ENCODE assay signal across 1 cellular context in genomic region chr10:72248477-72249151, GRCh38.
TF ChIP-seq lines count a peak whose summit lies in the region.

No MANE protein-coding gene starts in this region.

TF ChIP-seq in HCT116, 20 proteins besides CTCF, POLR2A, EP300 and RAD21 (continued from another document):
- no peak for TF ChIP-seq ZBTB33 (IDR thresholded peaks at IDR 0.05; ENCODE audit: extremely low read depth, insufficient replicate concordance, low read length)
- TF ChIP-seq POLR2AphosphoS5 (IDR thresholded peaks at IDR 0.05; ENCODE audit: low read depth, low read length): peak; percentile 43; the same call in 1 of the 2 replicates
- TF ChIP-seq ZNF274 (IDR thresholded peaks at IDR 0.05; ENCODE audit: low read depth, low read length): no peak
- TF ChIP-seq TCF7L2 (IDR thresholded peaks at IDR 0.05; ENCODE audit: borderline replicate concordance, extremely low read depth, insufficient read depth, insufficient read length): no peak
- TF ChIP-seq SRF (IDR thresholded peaks at IDR 0.05; ENCODE audit: low read depth): no peak
- TF ChIP-seq CEBPB (IDR thresholded peaks at IDR 0.05; ENCODE audit: low read depth): no peak
- TF ChIP-seq REST (IDR thresholded peaks at IDR 0.05; ENCODE audit: low read depth): no peak
